11 cellular contexts compared by ENCODE assay signal in the genomic region with DNA sequence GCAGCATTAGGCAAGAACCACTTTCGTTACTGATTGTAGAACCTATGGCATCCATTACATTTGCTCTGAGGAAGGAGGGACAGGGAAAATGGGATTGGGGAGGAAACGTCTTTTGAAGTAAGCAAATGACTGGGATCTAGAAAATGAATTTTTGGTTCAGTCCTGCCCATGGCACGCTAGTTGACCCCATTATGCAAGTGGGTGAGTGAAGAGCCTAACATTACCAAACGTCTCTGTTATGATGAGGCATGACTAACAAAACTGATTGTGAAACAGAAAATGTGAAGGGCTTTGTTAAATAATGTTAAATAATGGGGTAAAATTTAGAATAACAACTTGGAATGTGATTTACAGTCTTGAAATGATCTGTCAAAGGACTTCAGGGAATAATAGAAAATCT.
DNase-seq lines count a peak whose midpoint lies in the region; TF ChIP-seq lines count a peak whose summit lies in the region.
"Had no signal": no experiment of that assay in that cellular context is flagged by ENCODE, and none has a peak within 500 bp of the region (broad histone marks: within the 10 kb centered on the region; RNA-seq: fewer than 3 reads in every experiment).

No MANE protein-coding gene starts in this region.

- no peak for TF ChIP-seq POLR2A in erythroblast (IDR thresholded peaks at IDR 0.05; ENCODE audit: low read length)

- peak; percentile 49 for DNase-seq in AG04449 (ENCODE audit: low read depth, low spot score)
- DNase-seq in GM03348 (ENCODE audit: low spot score): peak; percentile 82
- peak; percentile 95 for DNase-seq in amniotic epithelial cell (ENCODE audit: low read depth)
- DNase-seq in kidney tubule cell (ENCODE audit: low spot score): peak; percentile 10
- no peak for DNase-seq in effector CD8-positive, alpha-beta T cell (lab: John Stamatoyannopoulos, UW)
- no peak for DNase-seq in erythroblast (lab: John Stamatoyannopoulos, UW)
- DNase-seq in activated CD8-positive, alpha-beta memory T cell treated with anti-CD3 and anti-CD28 coated beads, Interleukin-2, amount 50 U/mL, for 4 hours: no peak
- DNase-seq in RKO (ENCODE audit: low spot score): no peak
- DNase-seq: activated CD4-positive, alpha-beta T cell treated with anti-CD3 and anti-CD28 coated beads for 36 hours; activated effector memory CD4-positive, alpha-beta T cell treated with Interleukin-2 at 50 U/mL for 16 hours; SHP77 treated with DMSO at 0.1 percent for 48 hours had no signal

- H3K4me3 ChIP-seq in AG04449 (ENCODE audit: low read depth, low read length): no peak overlapping the region

- POLR2A ChIA-PET in AG04449 (lab: Yijun Ruan, JAX): no interaction called here

- CTCF ChIA-PET in AG04449 (lab: Yijun Ruan, JAX): no interaction called here

- no peak for TF ChIP-seq CTCF in AG04449 (IDR thresholded peaks at IDR 0.05; ENCODE audit: insufficient read depth, low read length, missing control alignments)

Comparison
In these comparisons a context has a peak if more than half of its experiments do, and no peak if none do; other contexts are left out.
1. DNase-seq: peak in AG04449 (single experiment), GM03348 (single experiment), amniotic epithelial cell (single experiment) and kidney tubule cell (single experiment); none in effector CD8-positive, alpha-beta T cell (single experiment), erythroblast (0 of 2), activated CD8-positive, alpha-beta memory T cell treated with anti-CD3 and anti-CD28 coated beads, Interleukin-2, amount 50 U/mL, for 4 hours (single experiment) and RKO (single experiment).